Comparison of ENCODE assay signal across 13 cellular contexts in the genomic region with DNA sequence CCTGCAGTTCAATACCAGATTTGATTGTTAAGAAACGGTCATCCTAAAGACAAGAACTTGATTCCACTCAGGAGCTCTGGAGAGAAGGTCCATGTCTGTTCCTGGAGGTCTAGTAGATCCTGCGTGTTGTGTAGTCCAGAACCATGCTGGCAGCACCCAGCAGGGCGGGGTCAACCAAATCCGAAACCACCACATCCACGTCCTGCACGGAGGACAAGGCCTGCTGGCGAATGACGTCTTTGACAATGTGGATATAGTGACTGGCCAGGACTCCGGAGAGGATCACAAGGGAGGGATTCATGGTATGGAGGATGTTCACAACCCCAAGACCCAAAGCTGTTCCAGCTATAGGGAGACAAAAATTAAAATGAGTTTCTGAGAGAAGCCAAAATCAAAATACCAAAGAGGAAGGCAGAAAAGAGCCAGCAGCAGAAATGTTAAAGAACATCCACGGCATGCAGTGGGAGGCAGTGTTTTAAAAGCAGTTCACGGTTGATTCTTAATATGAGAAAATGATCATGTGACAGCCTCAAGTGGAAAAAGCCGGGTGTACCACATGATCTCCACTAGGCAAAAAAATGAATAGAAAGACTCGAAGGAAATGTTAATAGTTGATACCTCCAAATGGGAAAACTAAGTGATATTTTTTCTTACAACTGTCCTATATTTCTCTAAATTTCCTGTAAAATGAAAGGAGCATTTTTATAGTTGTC. TPM values are rescaled to one million over a fixed set of nuclear protein-coding genes. Genes with fewer than 3 reads are reported as not detected.
DNase-seq lines count a peak whose midpoint lies in the region; ATAC-seq and TF ChIP-seq lines count a peak whose summit lies in the region.
"Had no signal": no experiment of that assay in that cellular context is flagged by ENCODE, and none has a peak within 500 bp of the region (broad histone marks: within the 10 kb centered on the region; RNA-seq: fewer than 3 reads in every experiment).

No MANE protein-coding gene starts in this region.

- H3K4me3 Mint-ChIP-seq in CD4-positive, alpha-beta T cell: no peak overlapping the region
- H3K4me3 Mint-ChIP-seq in activated naive CD8-positive, alpha-beta T cell treated with anti-CD3 and anti-CD28 coated beads, Interleukin-2, amount 10 ng/mL, durations not matched to agents 7 days and 5 days: peak overlapping the region; percentile 44
- peak overlapping the region in 2 of 10 donors; percentile 42 to 64 for H3K4me3 Mint-ChIP-seq in naive thymus-derived CD4-positive, alpha-beta T cell
- H3K4me3 Mint-ChIP-seq: CD8-positive, alpha-beta T cell had no signal

- intact Hi-C loops in CD4-positive, alpha-beta T cell (cut with DNase I, micrococcal nuclease): no loop called here
- intact Hi-C loops in naive thymus-derived CD4-positive, alpha-beta T cell (cut with micrococcal nuclease): no loop called here

- no peak for DNase-seq in CD4-positive, alpha-beta T cell
- no peak for DNase-seq in activated naive CD8-positive, alpha-beta T cell treated with anti-CD3 and anti-CD28 coated beads, Interleukin-2, amount 10 ng/mL, durations not matched to agents 7 days and 5 days
- DNase-seq in naive thymus-derived CD4-positive, alpha-beta T cell: peak in 1 of 9 donors; percentile 6
- no peak for DNase-seq in stimulated activated CD4-positive, alpha-beta T cell treated with anti-CD3 and anti-CD28 coated beads, Interleukin-15, amount 100 ng/mL, for 24 hours
- no peak for DNase-seq in brain microvascular endothelial cell
- no peak for DNase-seq in stimulated activated CD4-positive, alpha-beta T cell treated with anti-CD3 and anti-CD28 coated beads, Interleukin-1b, Interleukin-23, amount 100 ng/mL, for 48 hours
- DNase-seq: activated CD4-positive, alpha-beta T cell treated with anti-CD3 and anti-CD28 coated beads for 1 hour; CD8-positive, alpha-beta T cell; dermis blood vessel endothelial cell; PC-3 had no signal

- H3K4me1 ChIP-seq in naive thymus-derived CD4-positive, alpha-beta T cell (ENCODE audit: control insufficient read depth in 2 of 2, insufficient read depth in 2 of 2, low read length in 2 of 2): peaks cover 0 to 18% of the 10 kb centered on the region in 2 donors

- no peaks in the 10 kb centered on the region for H3K27me3 Mint-ChIP-seq in CD4-positive, alpha-beta T cell
- no peaks in the 10 kb centered on the region for H3K27me3 Mint-ChIP-seq in activated naive CD8-positive, alpha-beta T cell treated with anti-CD3 and anti-CD28 coated beads, Interleukin-2, amount 10 ng/mL, durations not matched to agents 7 days and 5 days
- no peaks in the 10 kb centered on the region for H3K27me3 Mint-ChIP-seq in naive thymus-derived CD4-positive, alpha-beta T cell

- ATAC-seq in CD4-positive, alpha-beta T cell (ENCODE audit: poor library complexity): no peak
- no peak for ATAC-seq in activated naive CD8-positive, alpha-beta T cell treated with anti-CD3 and anti-CD28 coated beads, Interleukin-2, amount 10 ng/mL, durations not matched to agents 7 days and 5 days (ENCODE audit: low read depth)
- ATAC-seq in naive thymus-derived CD4-positive, alpha-beta T cell: no peak
- ATAC-seq in HG03139 (IDR thresholded peaks at IDR 0.05; ENCODE audit: unreplicated experiment): no peak
- ATAC-seq: CD8-positive, alpha-beta T cell; PC-3 had no signal

- peak overlapping the region; percentile 74 for H3K27ac Mint-ChIP-seq in CD4-positive, alpha-beta T cell
- H3K27ac Mint-ChIP-seq in activated naive CD8-positive, alpha-beta T cell treated with anti-CD3 and anti-CD28 coated beads, Interleukin-2, amount 10 ng/mL, durations not matched to agents 7 days and 5 days: peak overlapping the region; percentile 79
- H3K27ac Mint-ChIP-seq in naive thymus-derived CD4-positive, alpha-beta T cell: peak overlapping the region; percentile 29 to 86 (median 72)

- in situ Hi-C loops in brain microvascular endothelial cell (cut with HindIII; ENCODE audit: low pct_ligation_motif_present, low sequenced_read_pairs): no loop called here

- H3K4me3 ChIP-seq in naive thymus-derived CD4-positive, alpha-beta T cell (ENCODE audit: low read length): no peak overlapping the region
- H3K4me3 ChIP-seq in brain microvascular endothelial cell (ENCODE audit: low read depth, low read length): no peak overlapping the region
- H3K4me3 ChIP-seq: thoracic aorta had no signal

- H3K36me3 ChIP-seq in naive thymus-derived CD4-positive, alpha-beta T cell (ENCODE audit: control insufficient read depth in 2 of 3, insufficient read depth in 3 of 3, low read length in 3 of 3): peaks cover 3 to 69% (median 6%) of the 10 kb centered on the region in 3 experiments
- peaks cover 67% of the 10 kb centered on the region for H3K36me3 ChIP-seq in brain microvascular endothelial cell (replicated peaks)

- H3K27me3 ChIP-seq in CD4-positive, alpha-beta T cell (ENCODE audit: control insufficient read depth, insufficient read depth, low read length): no peaks in the 10 kb centered on the region
- H3K27me3 ChIP-seq in naive thymus-derived CD4-positive, alpha-beta T cell (ENCODE audit: control insufficient read depth in 2 of 2, insufficient read depth in 2 of 2, low read length in 2 of 2): no peaks in the 10 kb centered on the region
- no peaks in the 10 kb centered on the region for H3K27me3 ChIP-seq in brain microvascular endothelial cell (replicated peaks)

- no peak overlapping the region for H3K27ac ChIP-seq in CD4-positive, alpha-beta T cell (ENCODE audit: low read depth, low read length)
- H3K27ac ChIP-seq in naive thymus-derived CD4-positive, alpha-beta T cell (ENCODE audit: low read depth, low read length): peak overlapping the region; percentile 36
- no peak overlapping the region for H3K27ac ChIP-seq in brain microvascular endothelial cell

- TF ChIP-seq EP300 in Ishikawa (IDR thresholded peaks at IDR 0.05; ENCODE audit: borderline replicate concordance): no peak

- peaks cover 76% of the 10 kb centered on the region for H3K36me3 Mint-ChIP-seq in CD4-positive, alpha-beta T cell (ENCODE audit: low read depth)
- peaks cover 50% of the 10 kb centered on the region for H3K36me3 Mint-ChIP-seq in activated naive CD8-positive, alpha-beta T cell treated with anti-CD3 and anti-CD28 coated beads, Interleukin-2, amount 10 ng/mL, durations not matched to agents 7 days and 5 days
- H3K36me3 Mint-ChIP-seq in naive thymus-derived CD4-positive, alpha-beta T cell: peaks cover 3 to 42% (median 18%) of the 10 kb centered on the region in 5 donors

- POLR2A ChIA-PET in CD4-positive, alpha-beta T cell (lab: Charles Lee): interaction anchor here (1.1 kb wide), 1 partner anchor 27 kb away, joined by 3 read pairs; a partner anchor contains a TSS
- POLR2A ChIA-PET in activated naive CD8-positive, alpha-beta T cell treated with anti-CD3 and anti-CD28 coated beads, Interleukin-2, amount 10 ng/mL, durations not matched to agents 7 days and 5 days (lab: Charles Lee): interaction anchor here (2.8 kb wide), 2 partner anchors 27 kb away, joined by 12 to 16 read pairs; a partner anchor contains a TSS
- POLR2A ChIA-PET in naive thymus-derived CD4-positive, alpha-beta T cell (lab: Charles Lee): interaction anchor here (0.6 kb wide), 1 partner anchor 15 kb away, joined by 3 read pairs; no protein-coding TSS in a partner anchor

- TF ChIP-seq CTCF in CD4-positive, alpha-beta T cell (IDR thresholded peaks at IDR 0.05): no peak
- TF ChIP-seq CTCF in brain microvascular endothelial cell (IDR thresholded peaks at IDR 0.05; ENCODE audit: low read depth, low read length, missing control alignments): no peak

- H3K9me3 ChIP-seq in CD4-positive, alpha-beta T cell (ENCODE audit: control insufficient read depth, low read length): peaks cover 2% of the 10 kb centered on the region
- peaks cover 0 to 3% (median 0%) of the 10 kb centered on the region in 3 experiments for H3K9me3 ChIP-seq in naive thymus-derived CD4-positive, alpha-beta T cell (ENCODE audit: control insufficient read depth in 2 of 3, low read length in 3 of 3)
- H3K9me3 ChIP-seq: thoracic aorta had no signal

- H3K4me1 Mint-ChIP-seq in CD4-positive, alpha-beta T cell (ENCODE audit: low read depth): peaks cover 58% of the 10 kb centered on the region
- H3K4me1 Mint-ChIP-seq in activated naive CD8-positive, alpha-beta T cell treated with anti-CD3 and anti-CD28 coated beads, Interleukin-2, amount 10 ng/mL, durations not matched to agents 7 days and 5 days: peaks cover 46% of the 10 kb centered on the region
- peaks cover 24 to 55% (median 48%) of the 10 kb centered on the region in 7 donors for H3K4me1 Mint-ChIP-seq in naive thymus-derived CD4-positive, alpha-beta T cell

- CTCF ChIA-PET in CD4-positive, alpha-beta T cell (lab: Charles Lee): no interaction called here
- CTCF ChIA-PET in naive thymus-derived CD4-positive, alpha-beta T cell (lab: Charles Lee): interaction anchor here (1.2 to 1.7 kb wide), 3 partner anchors 28 to 115 kb away, joined by 3 to 4 read pairs (median 3); no protein-coding TSS in a partner anchor

- no peak for TF ChIP-seq RAD21 in Ishikawa (IDR thresholded peaks at IDR 0.05; ENCODE audit: low read depth)

- no peaks in the 10 kb centered on the region for H3K9me3 Mint-ChIP-seq in CD4-positive, alpha-beta T cell
- no peaks in the 10 kb centered on the region for H3K9me3 Mint-ChIP-seq in activated naive CD8-positive, alpha-beta T cell treated with anti-CD3 and anti-CD28 coated beads, Interleukin-2, amount 10 ng/mL, durations not matched to agents 7 days and 5 days
- H3K9me3 Mint-ChIP-seq in naive thymus-derived CD4-positive, alpha-beta T cell: peaks cover 0 to 5% (median 0%) of the 10 kb centered on the region in 11 donors

RNA-seq across cellular contexts. Expression of a gene that starts 26.7 kb away (rescaled TPM):
- 10 to 100 TPM; 32.0 to 32.8 TPM for total RNA-seq in CD4-positive, alpha-beta T cell
- total RNA-seq in activated naive CD8-positive, alpha-beta T cell treated with anti-CD3 and anti-CD28 coated beads, Interleukin-2, amount 10 ng/mL, durations not matched to agents 7 days and 5 days: 100 to 1,000 TPM; 119 to 123 TPM
- total RNA-seq in naive thymus-derived CD4-positive, alpha-beta T cell: 100 to 1,000 TPM in 1 of 5 experiments, 10 to 100 TPM in 4; 32.2 to 140 (median 69.5) TPM
- polyA plus RNA-seq in naive thymus-derived CD4-positive, alpha-beta T cell: 100 to 1,000 TPM in 1 of 2 donors, 10 to 100 TPM in 1; 72.0 to 114 TPM

RNA-seq across cellular contexts. Expression of a gene that starts 40.8 kb away (rescaled TPM):
- 10 to 100 TPM; 12.5 to 14.6 TPM for total RNA-seq in CD4-positive, alpha-beta T cell
- total RNA-seq in activated naive CD8-positive, alpha-beta T cell treated with anti-CD3 and anti-CD28 coated beads, Interleukin-2, amount 10 ng/mL, durations not matched to agents 7 days and 5 days: 10 to 100 TPM; 16.3 to 17.1 TPM
- 10 to 100 TPM; 12.6 to 18.5 (median 16.0) TPM for total RNA-seq in naive thymus-derived CD4-positive, alpha-beta T cell
- polyA plus RNA-seq in naive thymus-derived CD4-positive, alpha-beta T cell: 1 to 10 TPM; 6.4 to 7.4 TPM

RNA-seq across cellular contexts. Expression of a gene that starts 48.2 kb away (rescaled TPM):
- total RNA-seq in CD4-positive, alpha-beta T cell: under 1 TPM; 0.22 to 0.36 TPM
- total RNA-seq in activated naive CD8-positive, alpha-beta T cell treated with anti-CD3 and anti-CD28 coated beads, Interleukin-2, amount 10 ng/mL, durations not matched to agents 7 days and 5 days: under 1 TPM; 0.14 to 0.26 TPM
- 1 to 10 TPM in 1 of 5 experiments, under 1 TPM in 2, not detected in 2; 0.15 to 3.6 (median 0.56) TPM for total RNA-seq in naive thymus-derived CD4-positive, alpha-beta T cell
- under 1 TPM in 1 of 2 donors, not detected in 1; 0.41 TPM for polyA plus RNA-seq in naive thymus-derived CD4-positive, alpha-beta T cell
